26 cellular contexts compared by ENCODE assay signal in the genomic region with DNA sequence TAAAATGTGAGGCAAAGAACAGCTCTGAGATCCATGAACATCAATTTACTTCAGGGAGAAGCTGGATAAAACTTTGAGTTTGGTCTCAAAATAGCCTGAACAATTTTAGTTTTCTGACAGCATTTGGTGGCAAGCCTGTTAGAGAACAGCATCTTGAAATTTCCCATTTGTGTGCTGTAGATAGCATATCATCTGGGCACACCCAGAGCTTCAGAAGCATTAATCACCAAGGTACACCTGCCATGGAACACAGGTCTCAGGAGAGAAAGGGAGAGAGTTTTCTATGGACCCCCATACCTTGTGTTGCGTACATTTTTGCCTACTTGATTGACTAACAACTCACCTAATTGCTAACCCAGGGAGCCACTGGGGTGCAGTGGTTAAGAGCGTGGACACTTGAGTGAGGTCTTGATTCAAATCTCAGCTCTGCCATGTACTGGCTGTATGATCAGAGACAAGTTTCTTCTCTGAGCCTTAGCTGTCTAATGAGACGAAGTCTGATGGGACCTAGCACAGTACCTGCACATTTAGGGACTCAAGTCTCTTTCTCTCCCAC.
DNase-seq lines count a peak whose midpoint lies in the region; ATAC-seq and TF ChIP-seq lines count a peak whose summit lies in the region.
"Had no signal": no experiment of that assay in that cellular context is flagged by ENCODE, and none has a peak within 500 bp of the region (broad histone marks: within the 10 kb centered on the region; RNA-seq: fewer than 3 reads in every experiment).

No MANE protein-coding gene starts in this region.

- POLR2A ChIA-PET in Caco-2 (lab: Charles Lee) = no interaction called here

- ATAC-seq in HG02571 (IDR thresholded peaks at IDR 0.05; ENCODE audit: unreplicated experiment) = no peak
- ATAC-seq: A549, GM12878 had no signal

- CTCF ChIA-PET in Caco-2 (lab: Charles Lee) = no interaction called here

- H3K27me3 ChIP-seq in ascending aorta = no peaks in the 10 kb centered on the region
- H3K27me3 ChIP-seq in stomach smooth muscle (ENCODE audit: control insufficient read depth in 1 of 2, insufficient read depth in 2 of 2, low read length in 2 of 2) = no peaks in the 10 kb centered on the region
- no peaks in the 10 kb centered on the region for H3K27me3 ChIP-seq in Caco-2 (replicated peaks; ENCODE audit: control insufficient read depth, insufficient read depth, low read length)
- H3K27me3 ChIP-seq: BLaER1 treated with 17β-estradiol and CSF1 and Interleukin-3, amounts not matched to agents 10 nM and 100 nM; SJSA1 had no signal

- no peak overlapping the region for H3K9ac ChIP-seq in stomach smooth muscle (ENCODE audit: low read length in 2 of 2)
- H3K9ac ChIP-seq: BLaER1 treated with 17β-estradiol and CSF1 and Interleukin-3, amounts not matched to agents 10 nM and 100 nM had no signal

- H3K4me1 Mint-ChIP-seq in Caco-2 (ENCODE audit: low read depth, unreplicated experiment) = no peaks in the 10 kb centered on the region

- H3K36me3 Mint-ChIP-seq in Caco-2 (ENCODE audit: insufficient read depth, unreplicated experiment) = no peaks in the 10 kb centered on the region

- no peak overlapping the region for H3K27ac Mint-ChIP-seq in Caco-2 (ENCODE audit: unreplicated experiment)
- H3K27ac Mint-ChIP-seq: CD4-positive, alpha-beta T cell had no signal

- H3K4me1 ChIP-seq in ascending aorta = peaks cover 0 to 22% of the 10 kb centered on the region in 2 donors
- H3K4me1 ChIP-seq in stomach smooth muscle (ENCODE audit: control insufficient read depth, insufficient read depth, low read length) = no peaks in the 10 kb centered on the region
- H3K4me1 ChIP-seq in Caco-2 = peaks cover 3% of the 10 kb centered on the region; the same call in 1 of the 2 replicates
- H3K4me1 ChIP-seq: A549 had no signal

- H3K4me3 Mint-ChIP-seq in Caco-2 (ENCODE audit: unreplicated experiment) = no peak overlapping the region
- H3K4me3 Mint-ChIP-seq: CD4-positive, alpha-beta T cell had no signal

- peak overlapping the region; percentile 29 to 51 for H3K27ac ChIP-seq in ascending aorta
- peak overlapping the region; percentile 11 for H3K27ac ChIP-seq in stomach smooth muscle (ENCODE audit: low read length)
- H3K27ac ChIP-seq: A549; BLaER1 treated with 17β-estradiol and CSF1 and Interleukin-3, amounts not matched to agents 10 nM and 100 nM; SJSA1 had no signal

- H3K36me3 ChIP-seq in ascending aorta (no peaks in the 10 kb centered on the region), stomach smooth muscle (ENCODE audit: control insufficient read depth in 2 of 2, insufficient read depth in 2 of 2, low read length in 2 of 2) (no peaks in the 10 kb centered on the region), Caco-2 (ENCODE audit: control insufficient read depth, insufficient read depth, low read length) (no peaks in the 10 kb centered on the region)
- H3K36me3 ChIP-seq: BLaER1 treated with 17β-estradiol and CSF1 and Interleukin-3, amounts not matched to agents 10 nM and 100 nM; SJSA1 had no signal

- no peaks in the 10 kb centered on the region for H3K27me3 Mint-ChIP-seq in Caco-2 (ENCODE audit: insufficient read depth, unreplicated experiment)

- H3K9me3 Mint-ChIP-seq in Caco-2 (ENCODE audit: unreplicated experiment) = no peaks in the 10 kb centered on the region
- H3K9me3 Mint-ChIP-seq: CD4-positive, alpha-beta T cell had no signal

- TF ChIP-seq CTCF in ascending aorta (IDR thresholded peaks at IDR 0.05) (no peak), Caco-2 (IDR thresholded peaks at IDR 0.05; ENCODE audit: insufficient read depth in 1 of 2, low read depth in 1 of 2, low read length in 1 of 2, severe bottlenecking in 1 of 2, unreplicated experiment in 1 of 2) (no peak)

- H3K9me3 ChIP-seq in ascending aorta (no peaks in the 10 kb centered on the region), stomach smooth muscle (ENCODE audit: control insufficient read depth in 2 of 2, low read length in 2 of 2) (no peaks in the 10 kb centered on the region), Caco-2 (no peaks in the 10 kb centered on the region)
- H3K9me3 ChIP-seq: A549; BLaER1 treated with 17β-estradiol and CSF1 and Interleukin-3, amounts not matched to agents 10 nM and 100 nM; SJSA1 had no signal

- H3K4me3 ChIP-seq in ascending aorta = no peak overlapping the region
- no peak overlapping the region for H3K4me3 ChIP-seq in stomach smooth muscle (ENCODE audit: low read length in 2 of 2)
- H3K4me3 ChIP-seq in Caco-2 (ENCODE audit: low read depth, low read length) = no peak overlapping the region
- H3K4me3 ChIP-seq: A549; BLaER1 treated with 17β-estradiol and CSF1 and Interleukin-3, amounts not matched to agents 10 nM and 100 nM; GM12878; SJSA1 had no signal

- no TSS peak for BruUV-seq in Caco-2 (replicated peaks; lab: Mats Ljungman, UMichigan)

- intact Hi-C loops in ascending aorta (cut with DNase I) (no loop called here), Caco-2 (cut with micrococcal nuclease; ENCODE audit: unreplicated experiment) (no loop called here)

- DNase-seq in ascending aorta (ENCODE audit: low spot score in 2 of 2) (no peak), middle frontal gyrus (ENCODE audit: extremely low spot score, low spot score) (peak; percentile 41), DMS79 (lab: John Stamatoyannopoulos, UW) (no peak), Caco-2 (no peak)
- no peak for DNase-seq in effector CD8-positive, alpha-beta T cell (lab: John Stamatoyannopoulos, UW)
- DNase-seq: AML-193; CD4-positive, alpha-beta T cell; EL; GDM1; HCEC 1CT; Karpas-422; NCI-H1092; NCI-H1417 treated with DMSO at 0.1 percent for 48 hours; NCI-H1694 treated with DMSO at 0.1 percent for 48 hours; NCI-H2081; NCI-H2171; NCI-H510A; NCI-H69; Right ventricle myocardium superior; RPMI8226 had no signal
